Comparison of ENCODE assay signal across 1 cellular context in the genomic region with DNA sequence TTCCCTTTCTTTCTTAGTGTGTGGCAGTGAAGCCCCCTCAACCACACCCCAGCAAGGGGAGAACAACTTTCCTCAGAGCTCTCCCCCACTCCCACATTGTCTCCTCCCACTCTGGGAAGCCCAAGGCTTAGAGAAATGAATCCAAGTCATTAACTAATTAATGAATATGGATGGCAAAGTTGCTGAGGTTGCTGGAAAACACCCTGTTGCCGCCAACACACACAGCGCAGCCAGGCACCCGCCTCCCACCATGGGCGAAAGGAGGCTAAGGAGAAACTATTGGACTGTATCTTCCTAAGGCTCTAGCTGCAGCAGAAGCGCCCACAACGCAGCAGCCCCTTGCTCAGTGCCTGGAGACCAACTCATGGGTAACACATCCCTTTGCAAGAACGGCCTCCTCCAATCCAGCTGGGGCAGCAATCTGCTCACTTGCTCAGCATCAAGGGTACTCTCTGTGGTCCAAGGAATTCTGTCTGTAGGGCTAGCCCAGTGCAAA.
TF ChIP-seq lines count a peak whose summit lies in the region.

No MANE protein-coding gene starts in this region.

TF ChIP-seq in HCT116, 20 proteins besides CTCF, POLR2A, EP300 and RAD21 (continued from another document):
- TF ChIP-seq, protein P1, sequence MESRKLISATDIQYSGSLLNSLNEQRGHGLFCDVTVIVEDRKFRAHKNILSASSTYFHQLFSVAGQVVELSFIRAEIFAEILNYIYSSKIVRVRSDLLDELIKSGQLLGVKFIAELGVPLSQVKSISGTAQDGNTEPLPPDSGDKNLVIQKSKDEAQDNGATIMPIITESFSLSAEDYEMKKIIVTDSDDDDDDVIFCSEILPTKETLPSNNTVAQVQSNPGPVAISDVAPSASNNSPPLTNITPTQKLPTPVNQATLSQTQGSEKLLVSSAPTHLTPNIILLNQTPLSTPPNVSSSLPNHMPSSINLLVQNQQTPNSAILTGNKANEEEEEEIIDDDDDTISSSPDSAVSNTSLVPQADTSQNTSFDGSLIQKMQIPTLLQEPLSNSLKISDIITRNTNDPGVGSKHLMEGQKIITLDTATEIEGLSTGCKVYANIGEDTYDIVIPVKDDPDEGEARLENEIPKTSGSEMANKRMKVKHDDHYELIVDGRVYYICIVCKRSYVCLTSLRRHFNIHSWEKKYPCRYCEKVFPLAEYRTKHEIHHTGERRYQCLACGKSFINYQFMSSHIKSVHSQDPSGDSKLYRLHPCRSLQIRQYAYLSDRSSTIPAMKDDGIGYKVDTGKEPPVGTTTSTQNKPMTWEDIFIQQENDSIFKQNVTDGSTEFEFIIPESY (IDR thresholded peaks at IDR 0.05; ENCODE audit: extremely low read depth, insufficient replicate concordance, low read length) = no peak
- TF ChIP-seq SRF (IDR thresholded peaks at IDR 0.05; ENCODE audit: low read depth) = no peak
- no peak for TF ChIP-seq SP1 (IDR thresholded peaks at IDR 0.05; ENCODE audit: low read depth)
- no peak for TF ChIP-seq EGR1 (IDR thresholded peaks at IDR 0.05; ENCODE audit: low read depth)
